9 cellular contexts compared by ENCODE assay signal in genomic region chr5:57889558-57889957, GRCh38.
DNase-seq lines count a peak whose midpoint lies in the region; ATAC-seq and TF ChIP-seq lines count a peak whose summit lies in the region.
"Had no signal": no experiment of that assay in that cellular context is flagged by ENCODE, and none has a peak within 500 bp of the region (broad histone marks: within the 10 kb centered on the region; RNA-seq: fewer than 3 reads in every experiment).

No MANE protein-coding gene starts in this region.

- no peaks in the 10 kb centered on the region for H3K9me2 ChIP-seq in GM23248 (ENCODE audit: insufficient read depth)

- peak; percentile 76 for DNase-seq in GM23248
- peak; percentile 83 to 84 for DNase-seq in SJCRH30
- DNase-seq in fibroblast of the aortic adventitia (ENCODE audit: low read depth) = peak; percentile 55
- peak; percentile 91 for DNase-seq in retinal pigment epithelial cell (ENCODE audit: low read depth)
- DNase-seq in effector memory CD4-positive, alpha-beta T cell = no peak
- DNase-seq in hippocampal formation (lab: John Stamatoyannopoulos, UW) = no peak
- DNase-seq in NCI-H774 (lab: John Stamatoyannopoulos, UW) = no peak
- DNase-seq: activated naive CD4-positive, alpha-beta T cell treated with anti-CD3 and anti-CD28 coated beads, Interleukin-2, amount 10 ng/mL, durations not matched to agents 7 days and 5 days had no signal

- no peaks in the 10 kb centered on the region for H4K20me1 ChIP-seq in GM23248 (ENCODE audit: insufficient read depth)

- H3K27ac ChIP-seq in GM23248 = no peak overlapping the region
- no peak overlapping the region for H3K27ac ChIP-seq in SJCRH30
- H3K27ac ChIP-seq in effector memory CD4-positive, alpha-beta T cell (ENCODE audit: insufficient read depth, low read length, poor library complexity, severe bottlenecking) = no peak overlapping the region

- H3K27me3 ChIP-seq in GM23248 (replicated peaks; ENCODE audit: insufficient read depth) (no peaks in the 10 kb centered on the region), SJCRH30 (no peaks in the 10 kb centered on the region)
- H3K27me3 ChIP-seq in effector memory CD4-positive, alpha-beta T cell (replicated peaks; ENCODE audit: control insufficient read depth, insufficient read depth, low read length, poor library complexity, severe bottlenecking) = no peaks in the 10 kb centered on the region

- no peak for ATAC-seq in HG02938 (IDR thresholded peaks at IDR 0.05; ENCODE audit: unreplicated experiment)

- H3K4me2 ChIP-seq in GM23248 (ENCODE audit: unreplicated experiment) = peak overlapping the region; percentile 4

- no peaks in the 10 kb centered on the region for H3K79me2 ChIP-seq in GM23248 (ENCODE audit: insufficient read depth)

- no peaks in the 10 kb centered on the region for H3F3A ChIP-seq in GM23248 (ENCODE audit: insufficient read depth)

- H3K36me3 ChIP-seq in GM23248 (ENCODE audit: low read depth) (no peaks in the 10 kb centered on the region), SJCRH30 (no peaks in the 10 kb centered on the region)
- no peaks in the 10 kb centered on the region for H3K36me3 ChIP-seq in effector memory CD4-positive, alpha-beta T cell (ENCODE audit: control insufficient read depth, insufficient read depth, low read length)

- H3K9me3 ChIP-seq in GM23248 (ENCODE audit: low read depth) (no peaks in the 10 kb centered on the region), SJCRH30 (replicated peaks) (no peaks in the 10 kb centered on the region; the same call in 1 of the 2 replicates)
- H3K9me3 ChIP-seq in effector memory CD4-positive, alpha-beta T cell (ENCODE audit: control insufficient read depth, low read length) = no peaks in the 10 kb centered on the region

- H2AFZ ChIP-seq in GM23248 = no peak overlapping the region

- 33 to 43% methylated on average over 5 of the region's 5 CpGs for WGBS in GM23248 (ENCODE audit: low coverage in 1 of 2, low lambda C conversion rate in 2 of 2, missing lambda C conversion rate in 2 of 2), 2 experiments

- H3K4me1 ChIP-seq in GM23248 (ENCODE audit: insufficient read depth) = peaks cover 14% of the 10 kb centered on the region
- peaks cover 26% of the 10 kb centered on the region for H3K4me1 ChIP-seq in SJCRH30
- H3K4me1 ChIP-seq in effector memory CD4-positive, alpha-beta T cell (ENCODE audit: control insufficient read depth, insufficient read depth, low read length, poor library complexity, severe bottlenecking) = no peaks in the 10 kb centered on the region

- in situ Hi-C loops in GM23248 (cut with MboI) = loop anchor here (5.0 to 25.0 kb wide), 2 partner anchors 568 to 577 kb away; no protein-coding TSS in a partner anchor

- no peak overlapping the region for H3K4me3 ChIP-seq in GM23248
- H3K4me3 ChIP-seq in SJCRH30 = no peak overlapping the region
- H3K4me3 ChIP-seq in fibroblast of the aortic adventitia (ENCODE audit: low read depth, low read length) = no peak overlapping the region
- no peak overlapping the region for H3K4me3 ChIP-seq in retinal pigment epithelial cell (ENCODE audit: low read length)
- no peak overlapping the region for H3K4me3 ChIP-seq in effector memory CD4-positive, alpha-beta T cell (ENCODE audit: insufficient read depth, low read depth, low read length, poor library complexity, severe bottlenecking)

- TF ChIP-seq CTCF in fibroblast of the aortic adventitia (IDR thresholded peaks at IDR 0.05; ENCODE audit: insufficient read depth, low read length) (peak; percentile 16), retinal pigment epithelial cell (conservative IDR thresholded peaks at IDR 0.05; ENCODE audit: low read depth, low read length) (peak; percentile 51)

- H3K9ac ChIP-seq in GM23248 = no peak overlapping the region

Comparison
In these comparisons a context has a peak if more than half of its experiments do, and no peak if none do; other contexts are left out.
1. DNase-seq: peak in GM23248 (single experiment), SJCRH30 (2 of 2), fibroblast of the aortic adventitia (single experiment) and retinal pigment epithelial cell (single experiment); none in effector memory CD4-positive, alpha-beta T cell (0 of 3), hippocampal formation (0 of 2) and NCI-H774 (single experiment).